Comparison of ENCODE assay signal across 8 cellular contexts in the genomic region with DNA sequence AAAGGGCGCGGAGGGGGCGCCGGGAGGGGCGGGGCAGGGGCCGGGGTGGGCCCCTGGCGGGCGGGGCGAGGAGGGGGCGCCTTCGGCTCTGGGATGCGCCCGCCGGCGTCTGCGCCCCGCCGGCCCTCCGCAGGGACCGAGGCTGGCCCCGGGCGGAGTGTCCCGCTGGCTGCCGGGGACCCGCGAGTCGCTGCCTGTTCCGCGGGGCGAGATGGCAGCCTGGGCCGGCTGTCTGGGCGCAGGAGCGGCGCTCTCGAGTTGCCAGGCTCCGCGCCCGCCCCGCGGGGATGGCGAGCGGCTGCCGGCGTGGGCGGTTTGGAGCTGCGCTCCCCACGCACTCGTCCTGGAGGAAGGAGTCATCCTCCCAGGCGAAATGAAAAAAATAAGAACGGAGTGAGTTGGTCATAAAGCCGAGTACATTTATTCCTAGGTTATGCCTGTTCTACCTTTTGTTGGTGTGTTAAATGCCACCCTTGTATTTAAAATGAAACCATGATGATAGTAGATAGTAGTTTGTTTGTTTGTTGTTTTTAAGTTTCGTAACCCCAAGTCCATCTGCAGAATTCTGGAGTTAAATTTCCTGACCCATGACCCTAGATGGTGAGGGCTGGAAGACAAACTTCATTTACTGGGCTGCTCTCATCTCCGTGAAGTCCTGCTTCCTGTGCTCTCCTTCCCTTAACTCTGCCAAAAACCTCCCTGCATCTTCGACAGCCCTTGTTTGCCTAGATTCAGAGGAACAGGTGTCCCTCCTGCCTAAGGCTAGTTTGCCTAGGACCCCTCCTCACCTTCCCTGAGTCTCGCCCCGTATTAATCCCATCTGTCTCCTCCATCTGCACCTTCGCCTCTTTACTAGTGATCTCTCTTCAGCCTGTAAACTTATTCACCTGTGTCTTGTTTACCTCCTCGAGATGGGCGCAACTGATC. TPM values are rescaled to one million over a fixed set of nuclear protein-coding genes. Genes with fewer than 3 reads are reported as not detected.
DNase-seq lines count a peak whose midpoint lies in the region; ATAC-seq and TF ChIP-seq lines count a peak whose summit lies in the region.

No MANE protein-coding gene starts in this region.

- TF ChIP-seq CTCF in heart left ventricle (IDR thresholded peaks at IDR 0.05): no peak

- peaks cover 0 to 16% (median 7%) of the 10 kb centered on the region in 12 donors for H3K4me1 ChIP-seq in heart left ventricle

- TF ChIP-seq POLR2A in heart left ventricle (IDR thresholded peaks at IDR 0.05): peak in 1 of 2 donors; percentile 18

- H3K27me3 ChIP-seq in heart left ventricle: peaks cover 0 to 58% (median 0%) of the 10 kb centered on the region in 9 donors

- H3K36me3 ChIP-seq in heart left ventricle: no peaks in the 10 kb centered on the region

- H3K9me3 ChIP-seq in heart left ventricle: no peaks in the 10 kb centered on the region

- H3K36me3 Mint-ChIP-seq in activated naive CD4-positive, alpha-beta T cell treated with anti-CD3 and anti-CD28 coated beads, Interleukin-2, amount 50 U/mL, for 72 hours: peaks cover 0 to 7% of the 10 kb centered on the region in 2 donors

- DNase-seq in CD1c-positive myeloid dendritic cell (ENCODE audit: extremely low spot score) (peak; percentile 37), NCI-H1105 (lab: John Stamatoyannopoulos, UW) (peak; percentile 2), heart left ventricle (peak in 2 of 5 donors; percentile 47), posterior cingulate gyrus (peak in 8 of 10 donors; percentile 36 to 91 (median 56)), COR-L47 (lab: John Stamatoyannopoulos, UW) (no peak), NK-92 (lab: John Stamatoyannopoulos, UW; ENCODE audit: unreplicated experiment) (no peak), globus pallidus (ENCODE audit: low spot score) (no peak)
- peak in 1 of 2 donors; percentile 19 for DNase-seq in activated naive CD4-positive, alpha-beta T cell treated with anti-CD3 and anti-CD28 coated beads, Interleukin-2, amount 50 U/mL, for 72 hours (ENCODE audit: low spot score in 2 of 2)

- WGBS in heart left ventricle, 4 donors: 8 to 20% (median 10%) methylated on average over 23 to 59 of the region's 59 CpGs

- intact Hi-C loops in heart left ventricle (cut with DNase I) (no loop called here), posterior cingulate gyrus (cut with DNase I) (no loop called here)

- peak overlapping the region in 1 of 2 donors; percentile 89 for H3K27ac Mint-ChIP-seq in activated naive CD4-positive, alpha-beta T cell treated with anti-CD3 and anti-CD28 coated beads, Interleukin-2, amount 50 U/mL, for 72 hours

- peak overlapping the region; percentile 62 to 87 (median 82) for H3K27ac ChIP-seq in heart left ventricle

- peak; percentile 24 to 29 for ATAC-seq in activated naive CD4-positive, alpha-beta T cell treated with anti-CD3 and anti-CD28 coated beads, Interleukin-2, amount 50 U/mL, for 72 hours
- peak in 3 of 4 donors; percentile 19 to 41 (median 35) for ATAC-seq in heart left ventricle

- peak overlapping the region; percentile 60 to 90 (median 72) for H3K4me3 ChIP-seq in heart left ventricle

- H3K9me3 Mint-ChIP-seq in activated naive CD4-positive, alpha-beta T cell treated with anti-CD3 and anti-CD28 coated beads, Interleukin-2, amount 50 U/mL, for 72 hours: no peaks in the 10 kb centered on the region

RNA-seq across cellular contexts. Expression of a gene that starts 32.8 kb away (rescaled TPM):
- 100 to 1,000 TPM; 329 to 492 TPM for total RNA-seq in activated naive CD4-positive, alpha-beta T cell treated with anti-CD3 and anti-CD28 coated beads, Interleukin-2, amount 50 U/mL, for 72 hours
- total RNA-seq in heart left ventricle: 100 to 1,000 TPM; 134 to 181 (median 147) TPM
- 100 to 1,000 TPM; 103 to 434 TPM for polyA plus RNA-seq in heart left ventricle

RNA-seq across cellular contexts. Expression of a gene that starts 54.7 kb away (rescaled TPM):
- not detected for total RNA-seq in activated naive CD4-positive, alpha-beta T cell treated with anti-CD3 and anti-CD28 coated beads, Interleukin-2, amount 50 U/mL, for 72 hours
- total RNA-seq in heart left ventricle: not detected
- not detected for polyA plus RNA-seq in heart left ventricle

Comparison
In these comparisons a context has a peak if more than half of its experiments do, and no peak if none do; other contexts are left out.
1. DNase-seq: peak in CD1c-positive myeloid dendritic cell (single experiment), NCI-H1105 (single experiment) and posterior cingulate gyrus (8 of 10); none in COR-L47 (single experiment), NK-92 (single experiment) and globus pallidus (single experiment).